In the genomic region with DNA sequence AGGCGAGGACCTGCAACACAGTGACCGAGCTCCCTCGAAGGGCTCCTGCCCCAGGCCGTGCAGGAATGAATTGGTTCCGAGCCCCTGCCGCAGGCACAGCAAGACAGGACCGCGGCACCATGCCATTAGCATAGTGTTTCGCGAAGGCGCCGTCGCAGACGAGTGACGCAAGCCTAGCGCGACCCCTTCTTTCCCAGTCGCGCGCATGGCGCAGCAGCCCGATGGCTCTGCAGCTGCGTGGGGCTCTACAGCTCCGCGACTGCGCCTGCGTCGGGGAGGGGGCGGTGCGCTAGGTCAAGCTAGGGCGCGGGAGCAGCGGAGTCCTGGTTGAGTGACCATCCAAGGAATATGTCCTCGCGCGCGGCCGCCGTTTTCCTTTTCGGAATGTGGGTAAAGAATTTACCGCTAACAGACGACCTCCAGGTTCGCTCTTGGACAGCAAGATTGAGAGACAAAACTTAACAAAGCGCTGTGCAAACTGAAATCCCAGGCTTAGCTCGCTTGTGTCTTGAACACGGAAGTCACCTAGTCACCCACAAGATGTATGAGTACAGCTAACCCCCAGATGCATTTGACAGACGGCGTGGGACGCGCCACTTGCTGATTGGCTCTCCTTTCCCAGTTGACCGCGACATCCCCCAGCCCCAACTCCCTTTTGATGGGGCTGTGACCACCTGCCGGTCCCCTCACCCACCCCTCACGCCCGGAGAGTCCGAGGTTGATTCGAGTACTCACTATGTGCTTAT, we compare ENCODE assay signal across 8 cellular contexts. TPM values are rescaled to one million over a fixed set of nuclear protein-coding genes. Genes with fewer than 3 reads are reported as not detected.
DNase-seq lines count a peak whose midpoint lies in the region; ATAC-seq and TF ChIP-seq lines count a peak whose summit lies in the region.

A gene (minus strand): TSS at position 164 of the 746 bp plus-strand sequence. CDS start 32 bp downstream, at position 132.

- WGBS in sigmoid colon, 2 donors, result 0% methylated on average over 57 of the region's 57 CpGs

- H3K4me1 ChIP-seq in ACC112 (ENCODE audit: control insufficient read depth, insufficient read depth, low read length, unreplicated experiment) (peaks cover 16% of the 10 kb centered on the region), sigmoid colon (peaks cover 0 to 41% (median 29%) of the 10 kb centered on the region in 4 donors)

- H3K4me1 Mint-ChIP-seq in brain, result peaks cover 43% of the 10 kb centered on the region

- peak within 1 kb of the TSS; percentile 97 to 100 (median 99) for H3K4me3 Mint-ChIP-seq in brain

- peak within 1 kb of the TSS; percentile 88 for H3K4me3 ChIP-seq in ACC112 (ENCODE audit: low read depth, low read length)
- H3K4me3 ChIP-seq in sigmoid colon, result peak within 1 kb of the TSS; percentile 75 to 93 (median 89)

- H3K9me3 Mint-ChIP-seq in brain, result no peaks in the 10 kb centered on the region

- H3K27ac ChIP-seq in ACC112 (ENCODE audit: low read depth, low read length) (peak within 1 kb of the TSS; percentile 24; the same call in 1 of the 2 replicates), sigmoid colon (peak within 1 kb of the TSS; percentile 81 to 88 (median 84))

- H3K27ac Mint-ChIP-seq in brain, result peak within 1 kb of the TSS; percentile 94 to 99 (median 96)

- ATAC-seq in GM18868 (IDR thresholded peaks at IDR 0.05; ENCODE audit: unreplicated experiment) (peak; percentile 93), HG03103 (IDR thresholded peaks at IDR 0.05; ENCODE audit: low read depth, unreplicated experiment) (peak; percentile 89)

- H3K27me3 ChIP-seq in ACC112 (ENCODE audit: insufficient read depth, low read length) (peaks cover 3% of the 10 kb centered on the region; the same call in 1 of the 2 replicates), sigmoid colon (no peaks in the 10 kb centered on the region)

- no peaks in the 10 kb centered on the region for H3K9me3 ChIP-seq in sigmoid colon

- H3K36me3 Mint-ChIP-seq in brain, result peaks cover 20% of the 10 kb centered on the region

- intact Hi-C loops in sigmoid colon (cut with DNase I), result loop anchor here (1.0 to 5.0 kb wide), 3 partner anchors 24 to 118 kb away; a partner anchor contains a TSS

- peak; percentile 9 to 58 for TF ChIP-seq POLR2A in sigmoid colon (IDR thresholded peaks at IDR 0.05)

- TF ChIP-seq EP300 in sigmoid colon (IDR thresholded peaks at IDR 0.05), result peak in 2 of 4 donors; percentile 12 to 64

- no peak for TF ChIP-seq CTCF in brain (conservative IDR thresholded peaks at IDR 0.05)
- TF ChIP-seq CTCF in sigmoid colon (IDR thresholded peaks at IDR 0.05), result no peak

- peaks cover 38% of the 10 kb centered on the region for H3K79me2 ChIP-seq in ACC112 (ENCODE audit: control insufficient read depth, insufficient read depth, low read length, unreplicated experiment)

- no peaks in the 10 kb centered on the region for H3K36me3 ChIP-seq in ACC112 (ENCODE audit: insufficient read depth, low read length)
- H3K36me3 ChIP-seq in sigmoid colon, result no peaks in the 10 kb centered on the region

- H3K27me3 Mint-ChIP-seq in brain, result peaks cover 24% of the 10 kb centered on the region

- peak within 1 kb of the TSS; percentile 83 for H2AFZ ChIP-seq in ACC112 (ENCODE audit: low read length, unreplicated experiment)

- peak; percentile 95 for DNase-seq in NCI-H2171 (lab: John Stamatoyannopoulos, UW)
- DNase-seq in UCSD-AML1 (lab: John Stamatoyannopoulos, UW; ENCODE audit: unreplicated experiment), result peak; percentile 97
- peak; percentile 87 for DNase-seq in iPS DF 4.7 (ENCODE audit: extremely low read depth, low spot score)
- peak; percentile 97 for DNase-seq in sigmoid colon

RNA-seq across cellular contexts. Expression of the gene that starts here (rescaled TPM):
- 11.6 TPM for polyA plus RNA-seq in brain (ENCODE audit: insufficient read depth, low read depth, low replicate concordance)
- 10 to 100 TPM in 2 of 4 donors, 1 to 10 TPM in 2; 8.6 to 16.8 (median 10.5) TPM for total RNA-seq in sigmoid colon
- 10 to 100 TPM; 10.9 to 13.8 (median 12.2) TPM for polyA plus RNA-seq in sigmoid colon

Comparison
In these comparisons a context has a peak if more than half of its experiments do, and no peak if none do; other contexts are left out.
1. Peak in every context shown above with its lines: DNase-seq, ATAC-seq, H3K4me3 ChIP-seq and H3K27ac ChIP-seq.